In genomic region chr4:142567620-142568451, GRCh38 we compare ENCODE assay signal across 9 cellular contexts.
DNase-seq lines count a peak whose midpoint lies in the region; ATAC-seq and TF ChIP-seq lines count a peak whose summit lies in the region.
"Had no signal": no experiment of that assay in that cellular context is flagged by ENCODE, and none has a peak within 500 bp of the region (broad histone marks: within the 10 kb centered on the region; RNA-seq: fewer than 3 reads in every experiment).

No MANE protein-coding gene starts in this region.

- no peaks in the 10 kb centered on the region for H3K27me3 ChIP-seq in neuron (ENCODE audit: insufficient read depth, low read length)
- H3K27me3 ChIP-seq in vagina, result no peaks in the 10 kb centered on the region
- H3K27me3 ChIP-seq: MG63 had no signal

- peak overlapping the region; percentile 32 for H2AFZ ChIP-seq in neuron (ENCODE audit: low read depth, low read length)

- no peak overlapping the region for H3K27ac ChIP-seq in vagina

- H3K4me1 ChIP-seq in neuron (ENCODE audit: insufficient read depth, low read length) (peaks cover 11% of the 10 kb centered on the region), vagina (peaks cover 10% of the 10 kb centered on the region)

- H3K9me3 ChIP-seq in neuron (ENCODE audit: low read length) (peaks cover 2% of the 10 kb centered on the region), vagina (no peaks in the 10 kb centered on the region)
- H3K9me3 ChIP-seq: MG63 had no signal

- DNase-seq in GM12865 (ENCODE audit: low read depth) (peak; percentile 41), cardiac fibroblast (ENCODE audit: low read depth in 2 of 2) (peak; percentile 22 to 25), Ammon's horn (ENCODE audit: low spot score) (no peak), NCI-H1436 treated with DMSO at 0.1 percent for 48 hours (lab: John Stamatoyannopoulos, UW) (no peak), NK-92 (lab: John Stamatoyannopoulos, UW; ENCODE audit: unreplicated experiment) (no peak), vagina (ENCODE audit: extremely low spot score in 2 of 2) (no peak)
- DNase-seq: MG63 had no signal

- no peak overlapping the region for H3K4me3 ChIP-seq in GM12865 (ENCODE audit: low read depth, low read length)
- no peak overlapping the region for H3K4me3 ChIP-seq in cardiac fibroblast (replicated peaks in 1 of 2; ENCODE audit: low read depth in 2 of 2, low read length in 2 of 2)
- no peak overlapping the region for H3K4me3 ChIP-seq in neuron (ENCODE audit: low read length)
- H3K4me3 ChIP-seq in vagina, result no peak overlapping the region
- H3K4me3 ChIP-seq: MG63 had no signal

- no peak for TF ChIP-seq POLR2A in vagina (IDR thresholded peaks at IDR 0.05)

- TF ChIP-seq CTCF in GM12865 (IDR thresholded peaks at IDR 0.05; ENCODE audit: insufficient read depth, low read depth, low read length, missing control alignments), result no peak
- no peak for TF ChIP-seq CTCF in cardiac fibroblast (IDR thresholded peaks at IDR 0.05; ENCODE audit: low read depth, low read length)
- TF ChIP-seq CTCF in vagina (IDR thresholded peaks at IDR 0.05), result no peak

- peak; percentile 40 for ATAC-seq in HG03342 (IDR thresholded peaks at IDR 0.05; ENCODE audit: unreplicated experiment)

- intact Hi-C loops in vagina (cut with DNase I), result no loop called here

- H3K36me3 ChIP-seq in neuron (ENCODE audit: insufficient read depth, low read length) (no peaks in the 10 kb centered on the region), vagina (no peaks in the 10 kb centered on the region)
- H3K36me3 ChIP-seq: MG63 had no signal

Comparison
In these comparisons a context has a peak if more than half of its experiments do, and no peak if none do; other contexts are left out.
1. DNase-seq: peak in GM12865 (single experiment) and cardiac fibroblast (2 of 2); none in Ammon's horn (single experiment), NCI-H1436 treated with DMSO at 0.1 percent for 48 hours (single experiment), NK-92 (single experiment) and vagina (0 of 2).